ENCODE assay signal across 1 cellular context in genomic region chr1:41792485-41792770, GRCh38.
TF ChIP-seq lines count a peak whose summit lies in the region.

No MANE protein-coding gene starts in this region.

TF ChIP-seq in IMR-90, 13 proteins besides CTCF, POLR2A, EP300 and RAD21:
- no peak for TF ChIP-seq RCOR1 (IDR thresholded peaks at IDR 0.05; ENCODE audit: insufficient replicate concordance, low read length)
- TF ChIP-seq MAZ (IDR thresholded peaks at IDR 0.05; ENCODE audit: borderline replicate concordance, low read depth, low read length) = no peak
- no peak for TF ChIP-seq BHLHE40 (IDR thresholded peaks at IDR 0.05; ENCODE audit: low read depth, low read length)
- TF ChIP-seq CHD1 (IDR thresholded peaks at IDR 0.05; ENCODE audit: low read depth, low read length) = no peak
- no peak for TF ChIP-seq MAFK (IDR thresholded peaks at IDR 0.05; ENCODE audit: low read depth, low read length)
- no peak for TF ChIP-seq NFE2L2 (IDR thresholded peaks at IDR 0.05; ENCODE audit: low read depth, low read length)
- TF ChIP-seq, protein P1, sequence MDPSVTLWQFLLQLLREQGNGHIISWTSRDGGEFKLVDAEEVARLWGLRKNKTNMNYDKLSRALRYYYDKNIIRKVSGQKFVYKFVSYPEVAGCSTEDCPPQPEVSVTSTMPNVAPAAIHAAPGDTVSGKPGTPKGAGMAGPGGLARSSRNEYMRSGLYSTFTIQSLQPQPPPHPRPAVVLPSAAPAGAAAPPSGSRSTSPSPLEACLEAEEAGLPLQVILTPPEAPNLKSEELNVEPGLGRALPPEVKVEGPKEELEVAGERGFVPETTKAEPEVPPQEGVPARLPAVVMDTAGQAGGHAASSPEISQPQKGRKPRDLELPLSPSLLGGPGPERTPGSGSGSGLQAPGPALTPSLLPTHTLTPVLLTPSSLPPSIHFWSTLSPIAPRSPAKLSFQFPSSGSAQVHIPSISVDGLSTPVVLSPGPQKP (IDR thresholded peaks at IDR 0.05; ENCODE audit: borderline replicate concordance, low read depth, low read length) = no peak
- TF ChIP-seq MXI1 (IDR thresholded peaks at IDR 0.05; ENCODE audit: borderline replicate concordance, low read depth, low read length) = no peak
- TF ChIP-seq USF2 (IDR thresholded peaks at IDR 0.05; ENCODE audit: low read depth, low read length) = no peak
- no peak for TF ChIP-seq SMC3 (IDR thresholded peaks at IDR 0.05; ENCODE audit: low read depth, low read length)
- no peak for TF ChIP-seq FOS (IDR thresholded peaks at IDR 0.05; ENCODE audit: low read depth, low read length)
- no peak for TF ChIP-seq CEBPB (IDR thresholded peaks at IDR 0.05; ENCODE audit: low read depth, low read length)
- no peak for TF ChIP-seq RFX5 (IDR thresholded peaks at IDR 0.05; ENCODE audit: low read depth, low read length)
